In genomic region chr15:41689834-41690233, GRCh38 we compare ENCODE assay signal across 15 cellular contexts. TPM values are rescaled to one million over a fixed set of nuclear protein-coding genes. Genes with fewer than 3 reads are reported as not detected.
A peak's percentile ranks its signal among the peaks of the same experiment; 100 is the strongest.
DNase-seq lines count a peak whose midpoint lies in the region; ATAC-seq and TF ChIP-seq lines count a peak whose summit lies in the region.
"Had no signal": no experiment of that assay in that cellular context is flagged by ENCODE, and none has a peak within 500 bp of the region (broad histone marks: within the 10 kb centered on the region; RNA-seq: fewer than 3 reads in every experiment).

No MANE protein-coding gene starts in this region.

- H2AFZ ChIP-seq in HCT116 (ENCODE audit: low read depth, low read length, poor library complexity, severe bottlenecking) = no peak overlapping the region

- peaks cover 95% of the 10 kb centered on the region for H3K79me2 ChIP-seq in HCT116 (ENCODE audit: insufficient read depth, low read length)

- RAD21 ChIA-PET in HCT116 (lab: Charles Lee; ENCODE audit: low non-redundant PET in 1 of 2, low total read pairs in 2 of 2, uncharacterized antibody in 2 of 2, unreplicated experiment in 2 of 2) = no interaction called here

- no peak for TF ChIP-seq POLR2A in HCT116 (IDR thresholded peaks at IDR 0.05; ENCODE audit: borderline replicate concordance, extremely low read depth, insufficient read depth, insufficient read length)

- no TSS peak for BruUV-seq in HCT116 (replicated peaks; lab: Mats Ljungman, UMichigan)

- no peaks in the 10 kb centered on the region for H4K20me1 ChIP-seq in HCT116 (ENCODE audit: insufficient read depth)

- no peaks in the 10 kb centered on the region for H3K27me3 Mint-ChIP-seq in activated CD8-positive, alpha-beta T cell treated with anti-CD3 and anti-CD28 coated beads for 36 hours
- H3K27me3 Mint-ChIP-seq in activated CD8-positive, alpha-beta T cell treated with anti-CD3 and anti-CD28 coated beads, Interleukin-2, amount 10 ng/mL, durations not matched to agents 7 days and 5 days (ENCODE audit: low read depth) = no peaks in the 10 kb centered on the region

- peaks cover 8% of the 10 kb centered on the region for H3K36me3 Mint-ChIP-seq in activated CD8-positive, alpha-beta T cell treated with anti-CD3 and anti-CD28 coated beads for 36 hours (ENCODE audit: low read depth)
- peaks cover 2% of the 10 kb centered on the region for H3K36me3 Mint-ChIP-seq in activated CD8-positive, alpha-beta T cell treated with anti-CD3 and anti-CD28 coated beads, Interleukin-2, amount 10 ng/mL, durations not matched to agents 7 days and 5 days (ENCODE audit: low read depth)

- no peak overlapping the region for H3K4me2 ChIP-seq in HCT116 (ENCODE audit: low read length)

- H3K27ac ChIP-seq in HCT116 (ENCODE audit: low read depth, low read length) = no peak overlapping the region
- H3K27ac ChIP-seq: left ventricle myocardium inferior, right lobe of liver had no signal

- no peaks in the 10 kb centered on the region for H3K36me3 ChIP-seq in HCT116 (ENCODE audit: control insufficient read depth in 1 of 2, insufficient read depth in 2 of 2, low read length in 2 of 2)
- H3K36me3 ChIP-seq: left ventricle myocardium inferior, right lobe of liver had no signal

- CTCF ChIA-PET in activated CD8-positive, alpha-beta T cell treated with anti-CD3 and anti-CD28 coated beads for 36 hours (lab: Charles Lee) = no interaction called here
- CTCF ChIA-PET in activated CD8-positive, alpha-beta T cell treated with anti-CD3 and anti-CD28 coated beads, Interleukin-2, amount 10 ng/mL, durations not matched to agents 7 days and 5 days (lab: Charles Lee) = interaction anchor here (1.1 kb wide), 1 partner anchor 121 kb away, joined by 3 read pairs; no protein-coding TSS in a partner anchor
- CTCF ChIA-PET in HCT116 (lab: Charles Lee) = no interaction called here

- H3K9me2 ChIP-seq in HCT116 (ENCODE audit: insufficient read depth) = no peaks in the 10 kb centered on the region

- no peak for TF ChIP-seq RAD21 in HCT116 (IDR thresholded peaks at IDR 0.05; ENCODE audit: low read depth)

- H3K9me3 ChIP-seq in HCT116 (ENCODE audit: control insufficient read depth in 1 of 2, insufficient read depth in 1 of 2, low read depth in 1 of 2, low read length in 2 of 2) = no peaks in the 10 kb centered on the region
- H3K9me3 ChIP-seq: left ventricle myocardium inferior, mucosa of descending colon, right lobe of liver had no signal

- H3K4me1 ChIP-seq in HCT116 (ENCODE audit: control insufficient read depth in 1 of 2, insufficient read depth in 2 of 2, low read length in 2 of 2) = no peaks in the 10 kb centered on the region

- intact Hi-C loops in activated CD8-positive, alpha-beta T cell treated with anti-CD3 and anti-CD28 coated beads for 36 hours (cut with micrococcal nuclease) = no loop called here
- intact Hi-C loops in HCT116 (cut with micrococcal nuclease) = no loop called here

- POLR2A ChIA-PET in activated CD8-positive, alpha-beta T cell treated with anti-CD3 and anti-CD28 coated beads for 36 hours (lab: Charles Lee) = interaction anchor here (0.9 to 1.0 kb wide), 2 partner anchors 14 to 16 kb away, joined by 3 to 4 read pairs; no protein-coding TSS in a partner anchor
- POLR2A ChIA-PET in activated CD8-positive, alpha-beta T cell treated with anti-CD3 and anti-CD28 coated beads, Interleukin-2, amount 10 ng/mL, durations not matched to agents 7 days and 5 days (lab: Charles Lee) = no interaction called here
- POLR2A ChIA-PET in HCT116 (lab: Charles Lee) = no interaction called here

- H3K9me3 Mint-ChIP-seq in activated CD8-positive, alpha-beta T cell treated with anti-CD3 and anti-CD28 coated beads for 36 hours = no peaks in the 10 kb centered on the region
- no peaks in the 10 kb centered on the region for H3K9me3 Mint-ChIP-seq in activated CD8-positive, alpha-beta T cell treated with anti-CD3 and anti-CD28 coated beads, Interleukin-2, amount 10 ng/mL, durations not matched to agents 7 days and 5 days (ENCODE audit: insufficient read depth)

- DNase-seq in activated CD8-positive, alpha-beta T cell treated with anti-CD3 and anti-CD28 coated beads for 36 hours = no peak
- DNase-seq in activated CD8-positive, alpha-beta T cell treated with anti-CD3 and anti-CD28 coated beads, Interleukin-2, amount 10 ng/mL, durations not matched to agents 7 days and 5 days = no peak
- DNase-seq in HCT116 (ENCODE audit: low read depth, low spot score) (no peak), SKM-1 (lab: John Stamatoyannopoulos, UW; ENCODE audit: unreplicated experiment) (peak; percentile 35), fibroblast of villous mesenchyme (ENCODE audit: low read depth) (peak; percentile 35), kidney glomerular epithelial cell (lab: John Stamatoyannopoulos, UW) (no peak), NCI-H345 treated with DMSO at 0.1 percent for 48 hours (lab: John Stamatoyannopoulos, UW; ENCODE audit: unreplicated experiment) (no peak)
- DNase-seq: COR-L47, left ventricle myocardium inferior, mucosa of descending colon, NCI-H1417, NCI-H774, nucleus accumbens, right lobe of liver had no signal

- H3K27me3 ChIP-seq in HCT116 (ENCODE audit: insufficient read depth, low read length) = no peaks in the 10 kb centered on the region
- H3K27me3 ChIP-seq: right lobe of liver had no signal

- no peak for TF ChIP-seq CTCF in activated CD8-positive, alpha-beta T cell treated with anti-CD3 and anti-CD28 coated beads for 36 hours (IDR thresholded peaks at IDR 0.05)
- TF ChIP-seq CTCF in HCT116 (IDR thresholded peaks at IDR 0.05 in 2 of 3, conservative IDR thresholded peaks at IDR 0.05 in 1 of 3; ENCODE audit: borderline replicate concordance in 1 of 3, insufficient read depth in 1 of 3, low read depth in 2 of 3, low read length in 2 of 3) = no peak
- TF ChIP-seq CTCF in fibroblast of villous mesenchyme (IDR thresholded peaks at IDR 0.05; ENCODE audit: insufficient read depth, low read depth, low read length) = no peak

- peak overlapping the region; percentile 78 for H3K27ac Mint-ChIP-seq in activated CD8-positive, alpha-beta T cell treated with anti-CD3 and anti-CD28 coated beads for 36 hours
- H3K27ac Mint-ChIP-seq in activated CD8-positive, alpha-beta T cell treated with anti-CD3 and anti-CD28 coated beads, Interleukin-2, amount 10 ng/mL, durations not matched to agents 7 days and 5 days = no peak overlapping the region

- H3K4me3 Mint-ChIP-seq in activated CD8-positive, alpha-beta T cell treated with anti-CD3 and anti-CD28 coated beads for 36 hours = no peak overlapping the region
- H3K4me3 Mint-ChIP-seq in activated CD8-positive, alpha-beta T cell treated with anti-CD3 and anti-CD28 coated beads, Interleukin-2, amount 10 ng/mL, durations not matched to agents 7 days and 5 days = no peak overlapping the region

- peaks cover 65% of the 10 kb centered on the region for H3K4me1 Mint-ChIP-seq in activated CD8-positive, alpha-beta T cell treated with anti-CD3 and anti-CD28 coated beads for 36 hours (ENCODE audit: low read depth)
- peaks cover 38% of the 10 kb centered on the region for H3K4me1 Mint-ChIP-seq in activated CD8-positive, alpha-beta T cell treated with anti-CD3 and anti-CD28 coated beads, Interleukin-2, amount 10 ng/mL, durations not matched to agents 7 days and 5 days (ENCODE audit: low read depth)

- H3K9ac ChIP-seq in HCT116 (ENCODE audit: low read length) = no peak overlapping the region

- H3K4me3 ChIP-seq in HCT116 (replicated peaks in 1 of 2; ENCODE audit: low read depth in 1 of 2, low read length in 2 of 2) (no peak overlapping the region), fibroblast of villous mesenchyme (ENCODE audit: low read depth, low read length) (no peak overlapping the region)
- H3K4me3 ChIP-seq: left ventricle myocardium inferior, mucosa of descending colon, right lobe of liver had no signal

- no peak for ATAC-seq in activated CD8-positive, alpha-beta T cell treated with anti-CD3 and anti-CD28 coated beads for 36 hours
- no peak for ATAC-seq in activated CD8-positive, alpha-beta T cell treated with anti-CD3 and anti-CD28 coated beads, Interleukin-2, amount 10 ng/mL, durations not matched to agents 7 days and 5 days
- no peak for ATAC-seq in HCT116
- no peak for ATAC-seq in HG02571 (IDR thresholded peaks at IDR 0.05; ENCODE audit: unreplicated experiment)
- ATAC-seq: mucosa of descending colon had no signal

TF ChIP-seq in HCT116, 20 proteins besides CTCF, POLR2A, EP300 and RAD21:
- no peak for TF ChIP-seq ATF3 (IDR thresholded peaks at IDR 0.05)
- TF ChIP-seq CEBPB (IDR thresholded peaks at IDR 0.05; ENCODE audit: low read depth) = peak; percentile 68
- no peak for TF ChIP-seq EZH2 (IDR thresholded peaks at IDR 0.05)

RNA-seq across cellular contexts. Expression of gene MGA, which starts 29.6 kb away (rescaled TPM):
- 10 to 100 TPM; 30.7 to 32.6 TPM for total RNA-seq in activated CD8-positive, alpha-beta T cell treated with anti-CD3 and anti-CD28 coated beads for 36 hours
- 10 to 100 TPM; 36.1 to 37.1 TPM for total RNA-seq in activated CD8-positive, alpha-beta T cell treated with anti-CD3 and anti-CD28 coated beads, Interleukin-2, amount 10 ng/mL, durations not matched to agents 7 days and 5 days
- total RNA-seq in HCT116 (2021; ENCODE audit: unreplicated experiment) = 28.9 TPM
- 4.5 and 5.1 TPM in 2 replicates for polyA plus RNA-seq in HCT116 (2012)
- total RNA-seq in fibroblast of villous mesenchyme = 27.7 and 41.5 TPM in 2 replicates

Comparison
In these comparisons a context has a peak if more than half of its experiments do, and no peak if none do; other contexts are left out.
1. DNase-seq: peak in SKM-1 (single experiment) and fibroblast of villous mesenchyme (single experiment); none in activated CD8-positive, alpha-beta T cell treated with anti-CD3 and anti-CD28 coated beads for 36 hours (single experiment), activated CD8-positive, alpha-beta T cell treated with anti-CD3 and anti-CD28 coated beads, Interleukin-2, amount 10 ng/mL, durations not matched to agents 7 days and 5 days (single experiment), HCT116 (single experiment), kidney glomerular epithelial cell (single experiment) and NCI-H345 treated with DMSO at 0.1 percent for 48 hours (single experiment).